Comparison of ENCODE assay signal across 16 cellular contexts in the genomic region with DNA sequence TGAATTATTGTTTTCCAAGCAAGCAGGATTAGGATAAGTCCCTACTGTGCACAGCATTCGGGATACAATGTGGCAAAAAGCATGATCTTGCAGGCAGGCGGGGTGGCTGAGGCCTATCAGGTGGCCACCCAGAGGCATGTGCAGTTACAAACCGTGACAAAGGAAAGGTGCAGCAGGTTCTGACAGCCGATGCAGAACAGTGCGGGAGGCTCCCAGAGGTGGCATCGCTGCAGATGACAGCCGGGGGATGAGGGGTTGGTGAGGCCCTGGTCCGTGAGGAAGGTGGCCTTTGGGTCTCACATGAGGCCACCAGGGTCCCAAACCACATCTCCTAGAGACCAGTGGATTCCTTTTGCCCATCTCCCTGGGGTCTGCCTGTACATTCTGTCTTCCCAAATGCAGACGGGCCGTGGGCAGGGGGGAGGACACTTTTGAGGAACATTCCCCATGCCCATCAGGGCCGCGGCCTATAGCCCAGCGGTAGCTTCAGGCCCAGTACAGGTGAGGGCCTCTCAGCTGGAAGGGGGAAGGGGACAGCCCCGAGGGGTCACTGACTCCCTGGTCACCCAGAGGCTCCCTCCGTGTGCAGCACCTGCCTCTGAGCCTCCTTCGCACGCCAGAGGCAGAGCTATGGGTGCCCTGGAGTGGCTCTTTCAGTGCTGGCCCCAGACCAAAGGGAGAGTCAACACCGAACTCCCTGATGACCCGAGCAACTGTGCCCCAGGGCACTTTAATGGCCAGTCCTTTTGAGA.
DNase-seq lines count a peak whose midpoint lies in the region; ATAC-seq lines count a peak whose summit lies in the region.
"Had no signal": no experiment of that assay in that cellular context is flagged by ENCODE, and none has a peak within 500 bp of the region (broad histone marks: within the 10 kb centered on the region; RNA-seq: fewer than 3 reads in every experiment).

No MANE protein-coding gene starts in this region.

- no peak for ATAC-seq in left ventricle myocardium superior
- no peak for ATAC-seq in Right ventricle myocardium superior (ENCODE audit: poor library complexity)
- no peak for ATAC-seq in activated naive CD8-positive, alpha-beta T cell treated with anti-CD3 and anti-CD28 coated beads, Interleukin-2, amount 50 U/mL, for 24 hours
- ATAC-seq in stimulated activated effector memory CD8-positive, alpha-beta T cell treated with anti-CD3 and anti-CD28 coated beads, Interleukin-12 subunit alpha, Interleukin-12 subunit beta, amount 100 ng/mL, for 72 hours, result no peak
- no peak for ATAC-seq in effector memory CD8-positive, alpha-beta T cell (replicated peaks)

- intact Hi-C loops in left ventricle myocardium superior (cut with micrococcal nuclease), result no loop called here
- intact Hi-C loops in Right ventricle myocardium superior (cut with DNase I), result no loop called here

- H3K27ac Mint-ChIP-seq in activated naive CD8-positive, alpha-beta T cell treated with anti-CD3 and anti-CD28 coated beads, Interleukin-2, amount 50 U/mL, for 24 hours, result peak overlapping the region; percentile 42
- H3K27ac Mint-ChIP-seq in stimulated activated effector memory CD8-positive, alpha-beta T cell treated with anti-CD3 and anti-CD28 coated beads, Interleukin-12 subunit alpha, Interleukin-12 subunit beta, amount 100 ng/mL, for 72 hours, result peak overlapping the region; percentile 58
- H3K27ac Mint-ChIP-seq in effector memory CD8-positive, alpha-beta T cell, result no peak overlapping the region

- peaks cover 31% of the 10 kb centered on the region for H3K4me1 Mint-ChIP-seq in activated naive CD8-positive, alpha-beta T cell treated with anti-CD3 and anti-CD28 coated beads, Interleukin-2, amount 50 U/mL, for 24 hours
- peaks cover 56% of the 10 kb centered on the region for H3K4me1 Mint-ChIP-seq in stimulated activated effector memory CD8-positive, alpha-beta T cell treated with anti-CD3 and anti-CD28 coated beads, Interleukin-12 subunit alpha, Interleukin-12 subunit beta, amount 100 ng/mL, for 72 hours
- H3K4me1 Mint-ChIP-seq in effector memory CD8-positive, alpha-beta T cell (ENCODE audit: low read depth in 2 of 2), result peaks cover 0 to 12% of the 10 kb centered on the region in 2 donors

- H3K4me3 Mint-ChIP-seq in activated naive CD8-positive, alpha-beta T cell treated with anti-CD3 and anti-CD28 coated beads, Interleukin-2, amount 50 U/mL, for 24 hours, result no peak overlapping the region
- no peak overlapping the region for H3K4me3 Mint-ChIP-seq in stimulated activated effector memory CD8-positive, alpha-beta T cell treated with anti-CD3 and anti-CD28 coated beads, Interleukin-12 subunit alpha, Interleukin-12 subunit beta, amount 100 ng/mL, for 72 hours
- no peak overlapping the region for H3K4me3 Mint-ChIP-seq in effector memory CD8-positive, alpha-beta T cell

- peaks cover 23% of the 10 kb centered on the region; the same call in 1 of the 2 replicates for H3K36me3 ChIP-seq in KOPT-K1 (ENCODE audit: insufficient read depth, low read length)

- H3K9me3 Mint-ChIP-seq in activated naive CD8-positive, alpha-beta T cell treated with anti-CD3 and anti-CD28 coated beads, Interleukin-2, amount 50 U/mL, for 24 hours, result peaks cover 2% of the 10 kb centered on the region
- no peaks in the 10 kb centered on the region for H3K9me3 Mint-ChIP-seq in stimulated activated effector memory CD8-positive, alpha-beta T cell treated with anti-CD3 and anti-CD28 coated beads, Interleukin-12 subunit alpha, Interleukin-12 subunit beta, amount 100 ng/mL, for 72 hours
- H3K9me3 Mint-ChIP-seq in effector memory CD8-positive, alpha-beta T cell, result no peaks in the 10 kb centered on the region

- H3K27ac ChIP-seq in KOPT-K1 (ENCODE audit: low read depth, low read length, poor library complexity, severe bottlenecking), result peak overlapping the region; percentile 64
- H3K27ac ChIP-seq: KMS-11 had no signal

- no peaks in the 10 kb centered on the region for H3K27me3 Mint-ChIP-seq in activated naive CD8-positive, alpha-beta T cell treated with anti-CD3 and anti-CD28 coated beads, Interleukin-2, amount 50 U/mL, for 24 hours
- H3K27me3 Mint-ChIP-seq in effector memory CD8-positive, alpha-beta T cell, result no peaks in the 10 kb centered on the region

- DNase-seq in left ventricle myocardium superior, result peak; percentile 9
- no peak for DNase-seq in Right ventricle myocardium superior
- no peak for DNase-seq in activated naive CD8-positive, alpha-beta T cell treated with anti-CD3 and anti-CD28 coated beads, Interleukin-2, amount 50 U/mL, for 24 hours
- DNase-seq in stimulated activated effector memory CD8-positive, alpha-beta T cell treated with anti-CD3 and anti-CD28 coated beads, Interleukin-12 subunit alpha, Interleukin-12 subunit beta, amount 100 ng/mL, for 72 hours (ENCODE audit: low spot score in 2 of 2), result no peak
- no peak for DNase-seq in UCSD-AML1 (lab: John Stamatoyannopoulos, UW; ENCODE audit: unreplicated experiment)
- no peak for DNase-seq in Ammon's horn (ENCODE audit: low spot score)
- DNase-seq in effector memory CD8-positive, alpha-beta T cell, result no peak
- DNase-seq: C1 segment of cervical spinal cord; MM.1S; NCI-H1105; NCI-H1694 treated with DMSO at 0.1 percent for 48 hours; NCI-H345; NCI-H69; NK-92 treated with Interleukin-12 subunit alpha and Interleukin-12 subunit beta, amount 100 ng/mL, for 24 hours had no signal

- peaks cover 19% of the 10 kb centered on the region for H3K36me3 Mint-ChIP-seq in activated naive CD8-positive, alpha-beta T cell treated with anti-CD3 and anti-CD28 coated beads, Interleukin-2, amount 50 U/mL, for 24 hours (ENCODE audit: low read depth)
- H3K36me3 Mint-ChIP-seq in stimulated activated effector memory CD8-positive, alpha-beta T cell treated with anti-CD3 and anti-CD28 coated beads, Interleukin-12 subunit alpha, Interleukin-12 subunit beta, amount 100 ng/mL, for 72 hours, result peaks cover 26% of the 10 kb centered on the region
- H3K36me3 Mint-ChIP-seq in effector memory CD8-positive, alpha-beta T cell (ENCODE audit: insufficient read depth), result peaks cover 19% of the 10 kb centered on the region

- no peaks in the 10 kb centered on the region for H3K9me3 ChIP-seq in KOPT-K1 (ENCODE audit: insufficient read depth, low read length, poor library complexity, severe bottlenecking)

Comparison
In these comparisons a context has a peak if more than half of its experiments do, and no peak if none do; other contexts are left out.
1. H3K27ac Mint-ChIP-seq: peak in activated naive CD8-positive, alpha-beta T cell treated with anti-CD3 and anti-CD28 coated beads, Interleukin-2, amount 50 U/mL, for 24 hours (single experiment) and stimulated activated effector memory CD8-positive, alpha-beta T cell treated with anti-CD3 and anti-CD28 coated beads, Interleukin-12 subunit alpha, Interleukin-12 subunit beta, amount 100 ng/mL, for 72 hours (single experiment); none in effector memory CD8-positive, alpha-beta T cell (0 of 2).